Comparison of ENCODE assay signal across 8 cellular contexts in the genomic region with DNA sequence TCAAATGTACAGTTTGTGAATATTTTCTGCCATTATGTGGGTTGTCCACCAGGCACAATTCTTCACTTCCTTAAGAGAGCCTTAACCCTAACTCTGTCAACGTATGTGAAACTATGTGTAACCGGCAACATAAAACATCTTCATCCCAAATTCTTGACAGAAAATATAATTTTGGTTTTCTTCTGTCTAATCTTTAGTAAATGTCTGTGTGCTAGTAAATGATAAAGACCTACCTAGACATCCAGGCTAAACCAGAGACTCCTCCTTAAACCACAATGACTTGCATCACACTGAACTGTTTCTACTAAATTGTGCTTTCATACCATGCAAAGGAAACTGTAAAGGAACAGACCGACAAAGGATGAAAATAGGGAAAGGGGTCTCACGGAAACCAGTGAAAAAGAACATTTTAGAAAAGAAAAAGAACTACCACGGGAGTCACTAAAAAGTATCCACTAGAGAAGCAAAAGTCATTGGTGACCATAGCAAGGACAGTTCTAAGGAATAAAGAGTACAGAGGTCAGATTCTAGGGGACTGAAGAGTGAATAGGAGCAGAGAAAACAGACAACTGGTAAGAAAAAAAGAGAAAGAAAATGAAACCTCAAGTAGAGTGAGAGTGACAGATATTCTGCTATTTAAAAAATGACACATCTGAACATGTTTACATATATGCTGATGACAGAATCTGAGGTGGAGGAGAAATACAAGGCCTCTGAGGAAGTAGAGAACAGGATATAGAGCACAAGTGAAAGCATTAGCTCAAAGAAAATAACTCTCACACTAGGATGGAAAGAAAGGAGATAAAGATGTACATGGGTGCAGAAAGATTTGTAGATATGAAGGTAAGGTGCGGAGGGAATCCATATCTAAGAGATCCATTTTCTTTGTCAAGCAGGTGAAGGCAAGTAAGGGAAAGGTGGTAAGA. TPM values are rescaled to one million over a fixed set of nuclear protein-coding genes. Genes with fewer than 3 reads are reported as not detected.
A peak's percentile ranks its signal among the peaks of the same experiment; 100 is the strongest.
DNase-seq lines count a peak whose midpoint lies in the region; ATAC-seq and TF ChIP-seq lines count a peak whose summit lies in the region.

No MANE protein-coding gene starts in this region.

- no peak for TF ChIP-seq EP300 in tibial nerve (IDR thresholded peaks at IDR 0.05)

- H3K4me1 ChIP-seq in tibial nerve = no peaks in the 10 kb centered on the region

- H3K27ac ChIP-seq in tibial nerve = no peak overlapping the region

- intact Hi-C loops in posterior cingulate gyrus (cut with DNase I) = no loop called here

- peaks cover 0 to 27% (median 0%) of the 10 kb centered on the region in 3 donors for H3K36me3 ChIP-seq in tibial nerve

- H3K9me3 ChIP-seq in tibial nerve = peaks cover 0 to 3% (median 0%) of the 10 kb centered on the region in 4 donors

- peak; percentile 97 for DNase-seq in OCI-M1 (lab: John Stamatoyannopoulos, UW)
- peak; percentile 75 for DNase-seq in iris pigment epithelial cell (ENCODE audit: low read depth)
- DNase-seq in posterior cingulate gyrus = no peak
- no peak for DNase-seq in NCI-H1092 (lab: John Stamatoyannopoulos, UW)
- DNase-seq in tibial nerve (ENCODE audit: low spot score in 2 of 2) = no peak
- no peak for DNase-seq in GM19240 (ENCODE audit: insufficient read length, low spot score)

- no peak for TF ChIP-seq CTCF in tibial nerve (IDR thresholded peaks at IDR 0.05)

- H3K4me3 ChIP-seq in tibial nerve = no peak overlapping the region

- 83 to 88% methylated on average over 6 of the region's 6 CpGs for WGBS in tibial nerve, 2 donors

- no peaks in the 10 kb centered on the region for H3K27me3 ChIP-seq in tibial nerve

- TF ChIP-seq POLR2A in tibial nerve (IDR thresholded peaks at IDR 0.05) = no peak

- peak; percentile 87 for ATAC-seq in GM18498 (IDR thresholded peaks at IDR 0.05; ENCODE audit: unreplicated experiment)
- ATAC-seq in HG02678 (IDR thresholded peaks at IDR 0.05; ENCODE audit: unreplicated experiment) = peak; percentile 74

RNA-seq across cellular contexts. Expression of gene FNIP1, which starts 49.4 kb away (rescaled TPM):
- total RNA-seq in tibial nerve = 10 to 100 TPM; 36.0 to 42.7 (median 38.5) TPM

Comparison
In these comparisons a context has a peak if more than half of its experiments do, and no peak if none do; other contexts are left out.
1. DNase-seq: peak in OCI-M1 (single experiment) and iris pigment epithelial cell (single experiment); none in posterior cingulate gyrus (0 of 10), NCI-H1092 (single experiment), tibial nerve (0 of 2) and GM19240 (single experiment).